In genomic region chr1:188241629-188242028, GRCh38 we compare ENCODE assay signal across 27 cellular contexts.
"Had no signal": no experiment of that assay in that cellular context is flagged by ENCODE, and none has a peak within 500 bp of the region (broad histone marks: within the 10 kb centered on the region; RNA-seq: fewer than 3 reads in every experiment).

No MANE protein-coding gene starts in this region.

- ATAC-seq: activated CD8-positive, alpha-beta T cell treated with anti-CD3 and anti-CD28 coated beads for 36 hours; activated naive CD4-positive, alpha-beta T cell treated with anti-CD3 and anti-CD28 coated beads, Interleukin-2, amount 50 U/mL, for 72 hours; body of pancreas; Right ventricle myocardium inferior; SK-N-SH treated with all-trans-retinoic acid at 6 μM for 48 hours had no signal

- H3K4me1 ChIP-seq: adrenal gland, body of pancreas, breast epithelium had no signal

- H3K36me3 ChIP-seq: adrenal gland, breast epithelium had no signal

- DNase-seq: activated CD4-positive, alpha-beta T cell treated with anti-CD3 and anti-CD28 coated beads, Interleukin-2, amount 10 ng/mL, durations not matched to agents 24 days and 14 days; activated CD4-positive, alpha-beta T cell treated with anti-CD3 and anti-CD28 coated beads, Interleukin-2, amount 50 U/mL, for 4 hours; activated CD8-positive, alpha-beta T cell treated with anti-CD3 and anti-CD28 coated beads for 36 hours; activated gamma-delta T cell treated with Interleukin-2 at 50 U/mL for 16 hours; activated naive CD4-positive, alpha-beta T cell treated with anti-CD3 and anti-CD28 coated beads for 36 hours; activated T-cell treated with anti-CD3 and anti-CD28 coated beads, Interleukin-2, amount 50 U/mL, for 24 hours; adrenal gland; body of pancreas; cerebellar nuclear complex; NCI-H1105; NCI-H187 treated with DMSO at 0.1 percent for 48 hours; NCI-H2227 treated with DMSO at 0.1 percent for 48 hours; NCI-H446; NCI-H510A treated with DMSO at 0.1 percent for 48 hours; NCI-H526 treated with DMSO at 0.1 percent for 48 hours; PC-9; SIG-M5; T-helper 1 cell; T-helper 2 cell; T-helper 9 cell had no signal

- FAIRE-seq: astrocyte, RCC 7860 had no signal

- H3K27ac ChIP-seq: adrenal gland, body of pancreas, breast epithelium, PC-9, RWPE1 had no signal

- H3K4me3 ChIP-seq: adrenal gland, body of pancreas, breast epithelium, PC-9 had no signal

- H3K9me3 ChIP-seq: adrenal gland, body of pancreas, breast epithelium had no signal

- H3K27me3 ChIP-seq: adrenal gland, body of pancreas, breast epithelium had no signal
